Comparison of ENCODE assay signal across 1 cellular context in genomic region chr3:46585799-46586693, GRCh38.
TF ChIP-seq lines count a peak whose summit lies in the region.

No MANE protein-coding gene starts in this region.

TF ChIP-seq in H1, 55 proteins besides CTCF, POLR2A, EP300 and RAD21:
- no peak for TF ChIP-seq RXRA (IDR thresholded peaks at IDR 0.05; ENCODE audit: insufficient read depth, low read depth, low read length)
- no peak for TF ChIP-seq SUZ12 (IDR thresholded peaks at IDR 0.05; ENCODE audit: low read length)
- TF ChIP-seq SP2 (IDR thresholded peaks at IDR 0.05; ENCODE audit: low read length): no peak
- 0 out of 2 replicates have a peak, but pooled peaks have one; percentile 19 for TF ChIP-seq CHD2 (IDR thresholded peaks at IDR 0.05; ENCODE audit: low read length)
- no peak for TF ChIP-seq SP4 (IDR thresholded peaks at IDR 0.05; ENCODE audit: low read length)
- no peak for TF ChIP-seq GABPA (IDR thresholded peaks at IDR 0.05; ENCODE audit: borderline replicate concordance, insufficient read depth, low read length)
- TF ChIP-seq E2F6 (IDR thresholded peaks at IDR 0.05): peak; percentile 29; the same call in 1 of the 2 replicates
- TF ChIP-seq ATF2 (IDR thresholded peaks at IDR 0.05; ENCODE audit: low read length): no peak; the same call in 1 of the 2 replicates
- 0 out of 2 replicates have a peak, but pooled peaks have one; percentile 22 for TF ChIP-seq GTF2F1 (IDR thresholded peaks at IDR 0.05; ENCODE audit: borderline replicate concordance, low read depth, low read length)
- TF ChIP-seq EZH2 (IDR thresholded peaks at IDR 0.05; ENCODE audit: low read depth, low read length, severe bottlenecking): no peak
- no peak for TF ChIP-seq YY1 (IDR thresholded peaks at IDR 0.05; ENCODE audit: low read depth, low read length)
- no peak for TF ChIP-seq RFX5 (IDR thresholded peaks at IDR 0.05; ENCODE audit: borderline replicate concordance, low read depth, low read length)
